ENCODE assay signal across 1 cellular context in the genomic region with DNA sequence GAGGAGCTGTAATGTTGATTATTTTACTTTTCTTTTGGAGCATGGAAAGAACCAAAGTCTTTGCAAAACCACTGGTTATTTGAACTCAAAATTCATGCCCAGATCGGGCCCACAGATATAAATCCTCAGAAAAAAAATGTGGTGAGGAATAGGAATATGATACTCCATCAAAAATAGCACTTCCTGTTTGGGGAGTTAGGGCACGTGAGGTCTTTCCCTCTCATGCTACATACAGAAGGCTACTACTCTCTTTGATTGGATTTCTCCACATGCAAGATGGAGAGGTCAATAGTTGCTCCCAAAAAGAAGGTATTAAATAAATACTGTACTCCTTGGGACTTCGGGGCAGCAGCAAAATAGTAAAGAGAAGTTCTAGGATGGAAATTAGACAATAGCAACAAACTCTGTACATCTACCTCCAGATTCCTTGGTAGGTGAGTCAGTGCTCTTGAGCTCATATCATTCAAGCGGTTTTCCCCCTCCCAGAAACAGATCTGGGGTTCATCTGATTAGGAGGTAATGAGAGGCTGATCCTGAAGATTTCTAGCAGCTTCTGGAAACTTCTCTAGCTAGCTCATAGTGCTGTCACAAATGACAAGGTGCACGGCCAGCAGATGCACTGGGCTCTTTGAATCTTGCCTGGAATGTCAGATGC.
TF ChIP-seq lines count a peak whose summit lies in the region.

No MANE protein-coding gene starts in this region.

TF ChIP-seq in K562, 482 proteins besides CTCF, POLR2A, EP300 and RAD21 (continued from another document):
- TF ChIP-seq, protein P1, sequence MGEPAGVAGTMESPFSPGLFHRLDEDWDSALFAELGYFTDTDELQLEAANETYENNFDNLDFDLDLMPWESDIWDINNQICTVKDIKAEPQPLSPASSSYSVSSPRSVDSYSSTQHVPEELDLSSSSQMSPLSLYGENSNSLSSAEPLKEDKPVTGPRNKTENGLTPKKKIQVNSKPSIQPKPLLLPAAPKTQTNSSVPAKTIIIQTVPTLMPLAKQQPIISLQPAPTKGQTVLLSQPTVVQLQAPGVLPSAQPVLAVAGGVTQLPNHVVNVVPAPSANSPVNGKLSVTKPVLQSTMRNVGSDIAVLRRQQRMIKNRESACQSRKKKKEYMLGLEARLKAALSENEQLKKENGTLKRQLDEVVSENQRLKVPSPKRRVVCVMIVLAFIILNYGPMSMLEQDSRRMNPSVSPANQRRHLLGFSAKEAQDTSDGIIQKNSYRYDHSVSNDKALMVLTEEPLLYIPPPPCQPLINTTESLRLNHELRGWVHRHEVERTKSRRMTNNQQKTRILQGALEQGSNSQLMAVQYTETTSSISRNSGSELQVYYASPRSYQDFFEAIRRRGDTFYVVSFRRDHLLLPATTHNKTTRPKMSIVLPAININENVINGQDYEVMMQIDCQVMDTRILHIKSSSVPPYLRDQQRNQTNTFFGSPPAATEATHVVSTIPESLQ (CRISPR knock-in tag; IDR thresholded peaks at IDR 0.05): no peak
- no peak for TF ChIP-seq MTF1 (CRISPR knock-in tag; IDR thresholded peaks at IDR 0.05; ENCODE audit: borderline replicate concordance)
- TF ChIP-seq MECOM (CRISPR knock-in tag; IDR thresholded peaks at IDR 0.05): no peak
- no peak for TF ChIP-seq ZFPM2 (CRISPR knock-in tag; IDR thresholded peaks at IDR 0.05)
- no peak for TF ChIP-seq MEF2A (IDR thresholded peaks at IDR 0.05; ENCODE audit: control insufficient read depth, low read depth, low read length)
- no peak for TF ChIP-seq ZNF551 (CRISPR knock-in tag; IDR thresholded peaks at IDR 0.05)
- TF ChIP-seq FOSL1 (tag; conservative IDR thresholded peaks at IDR 0.05): peak; percentile 36
- no peak for TF ChIP-seq TEAD1 (CRISPR knock-in tag; IDR thresholded peaks at IDR 0.05)
- no peak for TF ChIP-seq ZNF696 (CRISPR knock-in tag; conservative IDR thresholded peaks at IDR 0.05)
- no peak for TF ChIP-seq SIN3A (IDR thresholded peaks at IDR 0.05; ENCODE audit: borderline replicate concordance in 2 of 2, control insufficient read depth in 1 of 2, low read depth in 2 of 2, low read length in 2 of 2)
- TF ChIP-seq GTF2F1 (IDR thresholded peaks at IDR 0.05; ENCODE audit: low read depth, low read length): no peak
- TF ChIP-seq ZNF274 (IDR thresholded peaks at IDR 0.05; ENCODE audit: borderline replicate concordance, low read depth, low read length): no peak
- no peak for TF ChIP-seq DDX20 (tag; IDR thresholded peaks at IDR 0.05; ENCODE audit: low read depth)
- no peak for TF ChIP-seq NR1H2 (CRISPR knock-in tag; IDR thresholded peaks at IDR 0.05)
- no peak for TF ChIP-seq COPS2 (conservative IDR thresholded peaks at IDR 0.05)
- TF ChIP-seq FOXK2 (conservative IDR thresholded peaks at IDR 0.05 in 1 of 2, IDR thresholded peaks at IDR 0.05 in 1 of 2; ENCODE audit: low read depth in 2 of 2): no peak
- TF ChIP-seq ZNF561 (CRISPR knock-in tag; conservative IDR thresholded peaks at IDR 0.05): no peak
- TF ChIP-seq CBFA2T3 (IDR thresholded peaks at IDR 0.05): no peak
- no peak for TF ChIP-seq CEBPB (tag; IDR thresholded peaks at IDR 0.05)
- no peak for TF ChIP-seq ZNF121 (CRISPR knock-in tag; conservative IDR thresholded peaks at IDR 0.05)
- TF ChIP-seq HNRNPLL (IDR thresholded peaks at IDR 0.05; ENCODE audit: low read depth, low read length, poor library complexity, severe bottlenecking): no peak
- TF ChIP-seq, protein P2, sequence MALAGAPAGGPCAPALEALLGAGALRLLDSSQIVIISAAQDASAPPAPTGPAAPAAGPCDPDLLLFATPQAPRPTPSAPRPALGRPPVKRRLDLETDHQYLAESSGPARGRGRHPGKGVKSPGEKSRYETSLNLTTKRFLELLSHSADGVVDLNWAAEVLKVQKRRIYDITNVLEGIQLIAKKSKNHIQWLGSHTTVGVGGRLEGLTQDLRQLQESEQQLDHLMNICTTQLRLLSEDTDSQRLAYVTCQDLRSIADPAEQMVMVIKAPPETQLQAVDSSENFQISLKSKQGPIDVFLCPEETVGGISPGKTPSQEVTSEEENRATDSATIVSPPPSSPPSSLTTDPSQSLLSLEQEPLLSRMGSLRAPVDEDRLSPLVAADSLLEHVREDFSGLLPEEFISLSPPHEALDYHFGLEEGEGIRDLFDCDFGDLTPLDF (CRISPR knock-in tag; IDR thresholded peaks at IDR 0.05): no peak
- no peak for TF ChIP-seq YY1 (IDR thresholded peaks at IDR 0.05; ENCODE audit: borderline replicate concordance in 1 of 3, control insufficient read depth in 1 of 3, extremely low read depth in 1 of 3, insufficient read depth in 3 of 3, insufficient read length in 1 of 3, insufficient replicate concordance in 2 of 3, low read depth in 1 of 3, low read length in 2 of 3)
- no peak for TF ChIP-seq KAT2B (IDR thresholded peaks at IDR 0.05; ENCODE audit: low read depth, low read length)
- 0 out of 2 replicates have a peak, but pooled peaks have one; percentile 7 for TF ChIP-seq ZNF41 (CRISPR knock-in tag; conservative IDR thresholded peaks at IDR 0.05)
- no peak for TF ChIP-seq NR2C1 (IDR thresholded peaks at IDR 0.05)
- no peak for TF ChIP-seq NR2C1 (tag; IDR thresholded peaks at IDR 0.05)
- no peak for TF ChIP-seq NFXL1 (CRISPR knock-in tag; IDR thresholded peaks at IDR 0.05)
- no peak for TF ChIP-seq HDAC8 (tag; IDR thresholded peaks at IDR 0.05)
- 0 out of 2 replicates have a peak, but pooled peaks have one; percentile 30 for TF ChIP-seq SPI1 (IDR thresholded peaks at IDR 0.05; ENCODE audit: borderline replicate concordance, low read depth, low read length)
- 0 out of 4 replicates have a peak, but pooled peaks of 1 of the 2 experiments have one; percentile 33 for TF ChIP-seq MAZ (CRISPR knock-in tag; conservative IDR thresholded peaks at IDR 0.05 in 1 of 2, IDR thresholded peaks at IDR 0.05 in 1 of 2)
- no peak for TF ChIP-seq TEAD2 (tag; IDR thresholded peaks at IDR 0.05)
- peak; percentile 35; the same call in 1 of the 2 replicates for TF ChIP-seq BHLHE40 (IDR thresholded peaks at IDR 0.05; ENCODE audit: low read length)
- TF ChIP-seq, protein P3, sequence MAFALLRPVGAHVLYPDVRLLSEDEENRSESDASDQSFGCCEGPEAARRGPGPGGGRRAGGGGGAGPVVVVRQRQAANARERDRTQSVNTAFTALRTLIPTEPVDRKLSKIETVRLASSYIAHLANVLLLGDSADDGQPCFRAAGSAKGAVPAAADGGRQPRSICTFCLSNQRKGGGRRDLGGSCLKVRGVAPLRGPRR (CRISPR knock-in tag; IDR thresholded peaks at IDR 0.05): no peak
- TF ChIP-seq GABPA (tag; conservative IDR thresholded peaks at IDR 0.05; ENCODE audit: low read depth): 0 out of 2 replicates have a peak, but pooled peaks have one; percentile 13
- TF ChIP-seq, protein P4, sequence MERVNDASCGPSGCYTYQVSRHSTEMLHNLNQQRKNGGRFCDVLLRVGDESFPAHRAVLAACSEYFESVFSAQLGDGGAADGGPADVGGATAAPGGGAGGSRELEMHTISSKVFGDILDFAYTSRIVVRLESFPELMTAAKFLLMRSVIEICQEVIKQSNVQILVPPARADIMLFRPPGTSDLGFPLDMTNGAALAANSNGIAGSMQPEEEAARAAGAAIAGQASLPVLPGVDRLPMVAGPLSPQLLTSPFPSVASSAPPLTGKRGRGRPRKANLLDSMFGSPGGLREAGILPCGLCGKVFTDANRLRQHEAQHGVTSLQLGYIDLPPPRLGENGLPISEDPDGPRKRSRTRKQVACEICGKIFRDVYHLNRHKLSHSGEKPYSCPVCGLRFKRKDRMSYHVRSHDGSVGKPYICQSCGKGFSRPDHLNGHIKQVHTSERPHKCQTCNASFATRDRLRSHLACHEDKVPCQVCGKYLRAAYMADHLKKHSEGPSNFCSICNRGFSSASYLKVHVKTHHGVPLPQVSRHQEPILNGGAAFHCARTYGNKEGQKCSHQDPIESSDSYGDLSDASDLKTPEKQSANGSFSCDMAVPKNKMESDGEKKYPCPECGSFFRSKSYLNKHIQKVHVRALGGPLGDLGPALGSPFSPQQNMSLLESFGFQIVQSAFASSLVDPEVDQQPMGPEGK (CRISPR knock-in tag; IDR thresholded peaks at IDR 0.05; ENCODE audit: borderline replicate concordance): no peak
- TF ChIP-seq FOXK1 (CRISPR knock-in tag; IDR thresholded peaks at IDR 0.05; ENCODE audit: borderline replicate concordance): no peak
- no peak for TF ChIP-seq HOXB6 (CRISPR knock-in tag; IDR thresholded peaks at IDR 0.05; ENCODE audit: borderline replicate concordance)
- no peak for TF ChIP-seq SMARCA4 (IDR thresholded peaks at IDR 0.05)
- TF ChIP-seq CCNT2 (IDR thresholded peaks at IDR 0.05; ENCODE audit: borderline replicate concordance, extremely low read depth, insufficient read length, low read depth, low read length): no peak
- TF ChIP-seq, protein P5, sequence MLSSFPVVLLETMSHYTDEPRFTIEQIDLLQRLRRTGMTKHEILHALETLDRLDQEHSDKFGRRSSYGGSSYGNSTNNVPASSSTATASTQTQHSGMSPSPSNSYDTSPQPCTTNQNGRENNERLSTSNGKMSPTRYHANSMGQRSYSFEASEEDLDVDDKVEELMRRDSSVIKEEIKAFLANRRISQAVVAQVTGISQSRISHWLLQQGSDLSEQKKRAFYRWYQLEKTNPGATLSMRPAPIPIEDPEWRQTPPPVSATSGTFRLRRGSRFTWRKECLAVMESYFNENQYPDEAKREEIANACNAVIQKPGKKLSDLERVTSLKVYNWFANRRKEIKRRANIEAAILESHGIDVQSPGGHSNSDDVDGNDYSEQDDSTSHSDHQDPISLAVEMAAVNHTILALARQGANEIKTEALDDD (IDR thresholded peaks at IDR 0.05): no peak
- no peak for TF ChIP-seq STAT5A (IDR thresholded peaks at IDR 0.05; ENCODE audit: borderline replicate concordance, low read length)
- no peak for TF ChIP-seq ADNP (tag; IDR thresholded peaks at IDR 0.05)
- TF ChIP-seq, protein P6, sequence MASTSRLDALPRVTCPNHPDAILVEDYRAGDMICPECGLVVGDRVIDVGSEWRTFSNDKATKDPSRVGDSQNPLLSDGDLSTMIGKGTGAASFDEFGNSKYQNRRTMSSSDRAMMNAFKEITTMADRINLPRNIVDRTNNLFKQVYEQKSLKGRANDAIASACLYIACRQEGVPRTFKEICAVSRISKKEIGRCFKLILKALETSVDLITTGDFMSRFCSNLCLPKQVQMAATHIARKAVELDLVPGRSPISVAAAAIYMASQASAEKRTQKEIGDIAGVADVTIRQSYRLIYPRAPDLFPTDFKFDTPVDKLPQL (IDR thresholded peaks at IDR 0.05; ENCODE audit: extremely low read depth, insufficient read length): no peak
